Comparison of ENCODE assay signal across 14 cellular contexts in genomic region chr16:75249441-75249840, GRCh38. TPM values are rescaled to one million over a fixed set of nuclear protein-coding genes. Genes with fewer than 3 reads are reported as not detected.
DNase-seq lines count a peak whose midpoint lies in the region; ATAC-seq and TF ChIP-seq lines count a peak whose summit lies in the region.
"Had no signal": no experiment of that assay in that cellular context is flagged by ENCODE, and none has a peak within 500 bp of the region (broad histone marks: within the 10 kb centered on the region; RNA-seq: fewer than 3 reads in every experiment).

No MANE protein-coding gene starts in this region.

- 59% methylated on average over 5 of the region's 5 CpGs for WGBS in mammary epithelial cell (ENCODE audit: low coverage, missing lambda C conversion rate)
- WGBS in right lobe of liver (ENCODE audit: insufficient coverage, low coverage, low lambda C conversion rate, missing lambda C conversion rate): no CpG with 5 or more reads among the region's 5 CpGs
- WGBS in stomach, 5 donors: 39 to 54% (median 51%) methylated on average over 5 of the region's 5 CpGs

- POLR2A ChIA-PET in HEK293 (lab: Yijun Ruan, JAX): interaction anchor here (1.3 to 1.9 kb wide), 3 partner anchors 22 to 136 kb away, joined by 3 to 6 read pairs (median 5); no protein-coding TSS in a partner anchor

- H3K4me3 ChIP-seq in HEK293 (ENCODE audit: low read depth, low read length) (no peak overlapping the region), mammary epithelial cell (replicated peaks in 1 of 3; ENCODE audit: insufficient read depth in 1 of 3, low read depth in 2 of 3, low read length in 3 of 3) (peak overlapping the region; percentile 79 to 90 (median 88)), right lobe of liver (peak overlapping the region; percentile 81 to 89 (median 87)), stomach (peak overlapping the region; percentile 55 to 89 (median 82))

- BruUV-seq in mammary epithelial cell (replicated peaks; lab: Mats Ljungman, UMichigan): no TSS peak

- CTCF ChIA-PET in HEK293 (lab: Yijun Ruan, JAX): interaction anchor here (0.6 to 1.8 kb wide), 2 partner anchors 15 to 547 kb away, joined by 3 to 11 read pairs; no protein-coding TSS in a partner anchor
- CTCF ChIA-PET in mammary epithelial cell (lab: Charles Lee; ENCODE audit: low non-redundant PET): interaction anchor here (0.6 to 0.7 kb wide), 3 partner anchors 55 to 129 kb away, joined by 3 to 4 read pairs (median 3); no protein-coding TSS in a partner anchor

- in situ Hi-C loops in mammary epithelial cell (cut with MboI; ENCODE audit: low sequenced_read_pairs in 2 of 2): loop anchor here in 1 of 2 donors (5.0 kb wide), 1 partner anchor 138 kb away; no protein-coding TSS in a partner anchor

- H3K9me3 ChIP-seq in HEK293 (ENCODE audit: control insufficient read depth, insufficient read depth, low read depth, low read length) (no peaks in the 10 kb centered on the region), mammary epithelial cell (replicated peaks; ENCODE audit: insufficient read depth, low read length) (no peaks in the 10 kb centered on the region), right lobe of liver (no peaks in the 10 kb centered on the region), stomach (no peaks in the 10 kb centered on the region)

- H2AFZ ChIP-seq in mammary epithelial cell (ENCODE audit: low read depth, low read length): no peak overlapping the region

- peak overlapping the region; percentile 2 for H3K9ac ChIP-seq in mammary epithelial cell (ENCODE audit: insufficient read depth, low read length)

- TF ChIP-seq CTCF in HEK293 (tag by site-specific recombination; IDR thresholded peaks at IDR 0.05) (no peak), mammary epithelial cell (conservative IDR thresholded peaks at IDR 0.05 in 1 of 2, IDR thresholded peaks at IDR 0.05 in 1 of 2; ENCODE audit: extremely low read depth in 1 of 2, insufficient read depth in 1 of 2, low read depth in 1 of 2, low read length in 2 of 2) (no peak), right lobe of liver (IDR thresholded peaks at IDR 0.05) (no peak), stomach (IDR thresholded peaks at IDR 0.05) (no peak)

- intact Hi-C loops in mammary epithelial cell (cut with micrococcal nuclease) (no loop called here), right lobe of liver (cut with DNase I) (no loop called here), stomach (cut with DNase I; ENCODE audit: low total_unique reads) (no loop called here)

- H3K79me2 ChIP-seq in mammary epithelial cell (ENCODE audit: insufficient read depth, low read length): peaks cover 96% of the 10 kb centered on the region

- peaks cover 0 to 9% of the 10 kb centered on the region in 2 experiments; a peak in 1 of 3 replicates for H3K36me3 ChIP-seq in HEK293 (ENCODE audit: control insufficient read depth in 2 of 2, insufficient read depth in 1 of 2, low read length in 2 of 2)
- peaks cover 4% of the 10 kb centered on the region for H3K36me3 ChIP-seq in mammary epithelial cell (ENCODE audit: insufficient read depth, low read length)
- no peaks in the 10 kb centered on the region for H3K36me3 ChIP-seq in right lobe of liver
- H3K36me3 ChIP-seq in stomach: no peaks in the 10 kb centered on the region

- H3K27me3 ChIP-seq in mammary epithelial cell (ENCODE audit: insufficient read depth, low read length) (no peaks in the 10 kb centered on the region), right lobe of liver (no peaks in the 10 kb centered on the region), stomach (peaks cover 0 to 41% (median 6%) of the 10 kb centered on the region in 3 donors)

- DNase-seq in mammary epithelial cell (no peak), right lobe of liver (no peak), stomach (no peak), pons (ENCODE audit: low spot score) (no peak)
- DNase-seq in activated CD8-positive, alpha-beta memory T cell treated with anti-CD3 and anti-CD28 coated beads for 24 hours: no peak
- DNase-seq: DMS79; KBM-7; naive thymus-derived CD4-positive, alpha-beta T cell had no signal

- no peak for TF ChIP-seq EP300 in stomach (IDR thresholded peaks at IDR 0.05)

- H3K27ac ChIP-seq in HEK293 (ENCODE audit: extremely low read depth, low read depth, low read length): no peak overlapping the region
- peak overlapping the region; percentile 4 for H3K27ac ChIP-seq in mammary epithelial cell (ENCODE audit: insufficient read depth, low read depth, low read length)
- peak overlapping the region; percentile 60 to 87 (median 75) for H3K27ac ChIP-seq in right lobe of liver
- peak overlapping the region; percentile 96 to 100 (median 98) for H3K27ac ChIP-seq in stomach

- peak overlapping the region; percentile 93 for H3K4me2 ChIP-seq in mammary epithelial cell (ENCODE audit: insufficient read depth, low read depth, low read length)

- no peak for ATAC-seq in right lobe of liver
- ATAC-seq in GM19324 (IDR thresholded peaks at IDR 0.05; ENCODE audit: low FRiP score, unreplicated experiment): no peak
- ATAC-seq in HG03342 (IDR thresholded peaks at IDR 0.05; ENCODE audit: unreplicated experiment): no peak
- ATAC-seq: naive thymus-derived CD4-positive, alpha-beta T cell had no signal

- TF ChIP-seq POLR2A in right lobe of liver (IDR thresholded peaks at IDR 0.05): no peak
- no peak for TF ChIP-seq POLR2A in stomach (IDR thresholded peaks at IDR 0.05)

- H3K4me1 ChIP-seq in HEK293 (ENCODE audit: control insufficient read depth, insufficient read depth, low read length) (peaks cover 6% of the 10 kb centered on the region), mammary epithelial cell (ENCODE audit: insufficient read depth, low read length) (peaks cover 85% of the 10 kb centered on the region), right lobe of liver (peaks cover 0 to 61% (median 27%) of the 10 kb centered on the region in 4 donors), stomach (peaks cover 90 to 95% (median 94%) of the 10 kb centered on the region in 4 donors)

- H4K20me1 ChIP-seq in mammary epithelial cell (ENCODE audit: insufficient read depth, low read length): no peaks in the 10 kb centered on the region

- dilution Hi-C loops in mammary epithelial cell (cut with HindIII; ENCODE audit: low sequenced_read_pairs): no loop called here

TF ChIP-seq in HEK293, 187 proteins besides CTCF, POLR2A, EP300 and RAD21:
- no peak for TF ChIP-seq ZSCAN23 (tag by site-specific recombination; IDR thresholded peaks at IDR 0.05)
- TF ChIP-seq GLIS2 (tag by site-specific recombination; IDR thresholded peaks at IDR 0.05): 0 out of 2 replicates have a peak, but pooled peaks have one; percentile 7

RNA-seq across cellular contexts. Expression of gene BCAR1, which starts 2.0 kb away (rescaled TPM):
- 100 to 1,000 TPM in 1 of 2 donors, 10 to 100 TPM in 1; 58.0 to 103 TPM for total RNA-seq in mammary epithelial cell
- 46.8 TPM for polyA plus RNA-seq in mammary epithelial cell
- 19.5 TPM for polyA minus RNA-seq in mammary epithelial cell
- total RNA-seq in right lobe of liver: 100 to 1,000 TPM in 1 of 6 experiments, 10 to 100 TPM in 5; 29.2 to 108 (median 51.2) TPM
- 100 to 1,000 TPM in 3 of 5 donors, 10 to 100 TPM in 2; 44.4 to 219 (median 122) TPM for total RNA-seq in stomach
- 10 to 100 TPM; 34.7 to 51.5 (median 45.6) TPM for polyA plus RNA-seq in stomach
- total RNA-seq: naive thymus-derived CD4-positive, alpha-beta T cell; T-helper 2 cell treated with Interferon-gamma antibody and Interleukin-4, amounts not matched to agents 100 ng/mL and 5 ng/mL, for 36 hours had no signal
- polyA plus RNA-seq: naive thymus-derived CD4-positive, alpha-beta T cell had no signal

RNA-seq across cellular contexts. Expression of gene CTRB1, which starts 30.7 kb away (rescaled TPM):
- total RNA-seq in mammary epithelial cell: not detected
- polyA plus RNA-seq in mammary epithelial cell: not detected
- not detected for polyA minus RNA-seq in mammary epithelial cell
- total RNA-seq in right lobe of liver: not detected
- not detected for total RNA-seq in stomach
- polyA plus RNA-seq in stomach: 10 to 100 TPM in 1 of 3 donors, 1 to 10 TPM in 2; 2.5 to 35.9 (median 2.9) TPM
- total RNA-seq: activated T-helper 2 cell treated with anti-CD3 and anti-CD28 coated beads, Interferon-gamma antibody, Interleukin-2, Interleukin-4, amounts not matched to agents 10 μg/mL and 5 μg/mL and 100 μg/mL, durations not matched to agents 14 hours and 24 hours and 36 hours; naive thymus-derived CD4-positive, alpha-beta T cell; T-helper 2 cell treated with Interferon-gamma antibody and Interleukin-4, amounts not matched to agents 100 ng/mL and 5 ng/mL, for 36 hours had no signal
- polyA plus RNA-seq: naive thymus-derived CD4-positive, alpha-beta T cell had no signal

RNA-seq across cellular contexts. Expression of gene CTRB2, which starts 42.5 kb away (rescaled TPM):
- total RNA-seq in mammary epithelial cell (not detected), right lobe of liver (not detected), stomach (not detected)
- polyA plus RNA-seq in mammary epithelial cell (not detected), stomach (10 to 100 TPM in 1 of 3 donors, 1 to 10 TPM in 2; 2.7 to 26.6 (median 4.0) TPM)
- not detected for polyA minus RNA-seq in mammary epithelial cell
- total RNA-seq: activated T-helper 2 cell treated with anti-CD3 and anti-CD28 coated beads, Interferon-gamma antibody, Interleukin-2, Interleukin-4, amounts not matched to agents 10 μg/mL and 5 μg/mL and 100 μg/mL, durations not matched to agents 14 hours and 24 hours and 36 hours; esophagus mucosa; naive thymus-derived CD4-positive, alpha-beta T cell; T-helper 2 cell treated with Interferon-gamma antibody and Interleukin-4, amounts not matched to agents 100 ng/mL and 5 ng/mL, for 36 hours had no signal
- polyA plus RNA-seq: naive thymus-derived CD4-positive, alpha-beta T cell had no signal
